Comparison of ENCODE assay signal across 8 cellular contexts in genomic region chr19:19405919-19406877, GRCh38. TPM values are rescaled to one million over a fixed set of nuclear protein-coding genes. Genes with fewer than 3 reads are reported as not detected.
DNase-seq lines count a peak whose midpoint lies in the region; ATAC-seq and TF ChIP-seq lines count a peak whose summit lies in the region.

No MANE protein-coding gene starts in this region.

- ATAC-seq in HG02840 (IDR thresholded peaks at IDR 0.05; ENCODE audit: low FRiP score, unreplicated experiment) = peak; percentile 16
- ATAC-seq in gastroesophageal sphincter = peak; percentile 4

- H3K27ac Mint-ChIP-seq in osteocyte (ENCODE audit: unreplicated experiment) = peak overlapping the region; percentile 93

- no peak for TF ChIP-seq EP300 in gastroesophageal sphincter (IDR thresholded peaks at IDR 0.05)

- H3K36me3 ChIP-seq in NT2/D1 (ENCODE audit: insufficient read depth, insufficient read length, low read length) (peaks cover 18% of the 10 kb centered on the region), gastroesophageal sphincter (no peaks in the 10 kb centered on the region)

- TF ChIP-seq POLR2A in gastroesophageal sphincter (IDR thresholded peaks at IDR 0.05) = no peak

- DNase-seq in GM12864 (ENCODE audit: low read depth) (no peak), NT2/D1 (ENCODE audit: low read depth, low spot score) (no peak), osteocyte (ENCODE audit: extremely low spot score, unreplicated experiment) (no peak), epidermal melanocyte (ENCODE audit: insufficient read length, low spot score) (no peak), NCI-H774 (lab: John Stamatoyannopoulos, UW) (no peak)
- peak; percentile 43 for DNase-seq in activated T-helper 9 cell treated with anti-CD3 and anti-CD28 coated beads, Interleukin-2, amount 50 U/mL, for 16 hours (ENCODE audit: low read depth)

- no peaks in the 10 kb centered on the region for H3K36me3 Mint-ChIP-seq in osteocyte (ENCODE audit: unreplicated experiment)

- peaks cover 61% of the 10 kb centered on the region for H3K4me1 Mint-ChIP-seq in osteocyte (ENCODE audit: unreplicated experiment)

- H3K27me3 Mint-ChIP-seq in osteocyte (ENCODE audit: unreplicated experiment) = no peaks in the 10 kb centered on the region

- no peaks in the 10 kb centered on the region for H3K9me3 Mint-ChIP-seq in osteocyte (ENCODE audit: unreplicated experiment)

- H3K4me3 ChIP-seq in GM12864 (ENCODE audit: low read depth, low read length) (peak overlapping the region; percentile 71), NT2/D1 (ENCODE audit: insufficient read length, low read depth) (peak overlapping the region; percentile 80), gastroesophageal sphincter (peak overlapping the region; percentile 96 to 98)

- peak overlapping the region; percentile 97 for H3K4me3 Mint-ChIP-seq in osteocyte (ENCODE audit: unreplicated experiment)

- peaks cover 16% of the 10 kb centered on the region for H3K4me1 ChIP-seq in NT2/D1 (ENCODE audit: insufficient read depth, insufficient read length)
- H3K4me1 ChIP-seq in gastroesophageal sphincter = peaks cover 0 to 73% (median 25%) of the 10 kb centered on the region in 3 donors

- no peak for TF ChIP-seq CTCF in GM12864 (IDR thresholded peaks at IDR 0.05; ENCODE audit: low read depth, low read length, missing control alignments)
- TF ChIP-seq CTCF in gastroesophageal sphincter (IDR thresholded peaks at IDR 0.05) = no peak
- no peak for TF ChIP-seq CTCF in osteocyte (IDR thresholded peaks at IDR 0.05)

- peak overlapping the region; percentile 74 to 92 (median 91) for H3K27ac ChIP-seq in gastroesophageal sphincter

- H3K9me3 ChIP-seq in NT2/D1 (ENCODE audit: insufficient read depth, low read length) (no peaks in the 10 kb centered on the region), gastroesophageal sphincter (no peaks in the 10 kb centered on the region)

- peak overlapping the region; percentile 95 for H3K9ac ChIP-seq in NT2/D1 (ENCODE audit: insufficient read length, low read depth)

- WGBS in gastroesophageal sphincter (ENCODE audit: low coverage in 1 of 2), 2 donors = 0% methylated on average over 5 to 7 of the region's 96 CpGs

- H3K27me3 ChIP-seq in NT2/D1 (ENCODE audit: insufficient read depth, insufficient read length) (peaks cover 5% of the 10 kb centered on the region), gastroesophageal sphincter (no peaks in the 10 kb centered on the region)

RNA-seq across cellular contexts. Expression of gene GATAD2A, which starts 0.7 kb away (rescaled TPM):
- total RNA-seq in gastroesophageal sphincter (10 to 100 TPM; 30.9 to 69.0 (median 36.6) TPM), osteocyte (75.6 and 81.3 TPM in 2 replicates)
